In genomic region chr11:6523253-6523652, GRCh38 we compare ENCODE assay signal across 14 cellular contexts. TPM values are rescaled to one million over a fixed set of nuclear protein-coding genes. Genes with fewer than 3 reads are reported as not detected.
A peak's percentile ranks its signal among the peaks of the same experiment; 100 is the strongest.
DNase-seq lines count a peak whose midpoint lies in the region; ATAC-seq and TF ChIP-seq lines count a peak whose summit lies in the region.
"Had no signal": no experiment of that assay in that cellular context is flagged by ENCODE, and none has a peak within 500 bp of the region (broad histone marks: within the 10 kb centered on the region; RNA-seq: fewer than 3 reads in every experiment).

No MANE protein-coding gene starts in this region.

- H3K4me3 Mint-ChIP-seq in activated naive CD4-positive, alpha-beta T cell treated with anti-CD3 and anti-CD28 coated beads for 36 hours = no peak overlapping the region
- H3K4me3 Mint-ChIP-seq: activated CD4-positive, alpha-beta memory T cell treated with anti-CD3 and anti-CD28 coated beads, Interleukin-2, amount 10 ng/mL, durations not matched to agents 7 days and 5 days; naive B cell had no signal

- H3K4me1 Mint-ChIP-seq in activated naive CD4-positive, alpha-beta T cell treated with anti-CD3 and anti-CD28 coated beads for 36 hours (ENCODE audit: low read depth) = peaks cover 46% of the 10 kb centered on the region

- ATAC-seq in SK-N-SH treated with all-trans-retinoic acid at 6 μM for 48 hours (peak; percentile 91), esophagus mucosa (peak; percentile 58), HG02571 (IDR thresholded peaks at IDR 0.05; ENCODE audit: unreplicated experiment) (no peak)
- peak; percentile 82 for ATAC-seq in stimulated activated naive CD8-positive, alpha-beta T cell treated with anti-CD3 and anti-CD28 coated beads, Interleukin-15, Interleukin-2, amounts not matched to agents 100 U/mL and 50 U/mL, for 24 hours

- no peaks in the 10 kb centered on the region for H3K9me3 Mint-ChIP-seq in activated naive CD4-positive, alpha-beta T cell treated with anti-CD3 and anti-CD28 coated beads for 36 hours
- H3K9me3 Mint-ChIP-seq: activated CD4-positive, alpha-beta memory T cell treated with anti-CD3 and anti-CD28 coated beads, Interleukin-2, amount 10 ng/mL, durations not matched to agents 7 days and 5 days; naive B cell had no signal

- CTCF ChIA-PET in activated naive CD4-positive, alpha-beta T cell treated with anti-CD3 and anti-CD28 coated beads for 36 hours (lab: Charles Lee) = interaction anchor here (0.6 to 2.3 kb wide), 3 partner anchors 8 to 18 kb away, joined by 3 to 9 read pairs (median 7); no protein-coding TSS in a partner anchor

- in situ Hi-C loops in KBM-7 (cut with MboI; ENCODE audit: low pct_unique_long_range_greater_than_20kb, low sequenced_read_pairs) = no loop called here

- peak overlapping the region; percentile 48 for H3K27ac Mint-ChIP-seq in activated naive CD4-positive, alpha-beta T cell treated with anti-CD3 and anti-CD28 coated beads for 36 hours
- H3K27ac Mint-ChIP-seq: activated CD4-positive, alpha-beta memory T cell treated with anti-CD3 and anti-CD28 coated beads, Interleukin-2, amount 10 ng/mL, durations not matched to agents 7 days and 5 days; naive B cell had no signal

- H3K27me3 Mint-ChIP-seq in activated naive CD4-positive, alpha-beta T cell treated with anti-CD3 and anti-CD28 coated beads for 36 hours (ENCODE audit: low read depth) = no peaks in the 10 kb centered on the region
- H3K27me3 Mint-ChIP-seq: activated CD4-positive, alpha-beta memory T cell treated with anti-CD3 and anti-CD28 coated beads, Interleukin-2, amount 10 ng/mL, durations not matched to agents 7 days and 5 days; naive B cell had no signal

- intact Hi-C loops in activated naive CD4-positive, alpha-beta T cell treated with anti-CD3 and anti-CD28 coated beads for 36 hours (cut with micrococcal nuclease) = loop anchor here (5.0 kb wide), 2 partner anchors 146 to 201 kb away; partner anchors contain the start of gene CAVIN3

- DNase-seq in activated naive CD4-positive, alpha-beta T cell treated with anti-CD3 and anti-CD28 coated beads for 36 hours = no peak
- DNase-seq in activated naive CD4-positive, alpha-beta T cell treated with anti-CD3 and anti-CD28 coated beads, Interleukin-2, amount 50 U/mL, for 16 hours = no peak
- no peak for DNase-seq in stimulated activated naive CD8-positive, alpha-beta T cell treated with anti-CD3 and anti-CD28 coated beads, Interleukin-15, Interleukin-2, amounts not matched to agents 100 U/mL and 50 U/mL, for 24 hours
- no peak for DNase-seq in ecto neural progenitor cell (ENCODE audit: low spot score)
- no peak for DNase-seq in KBM-7
- DNase-seq: activated CD4-positive, alpha-beta memory T cell treated with anti-CD3 and anti-CD28 coated beads, Interleukin-2, amount 10 ng/mL, durations not matched to agents 7 days and 5 days; AML-193; erythroblast; naive B cell; NCI-H146; T-helper 1 cell had no signal

- peaks cover 25% of the 10 kb centered on the region for H3K36me3 Mint-ChIP-seq in activated naive CD4-positive, alpha-beta T cell treated with anti-CD3 and anti-CD28 coated beads for 36 hours (ENCODE audit: low read depth)

TF ChIP-seq in SK-N-SH treated with all-trans-retinoic acid at 6 μM for 48 hours, 23 proteins besides CTCF, POLR2A, EP300 and RAD21:
- TF ChIP-seq SNAI2 (CRISPR knock-in tag; IDR thresholded peaks at IDR 0.05) (no peak), TCF4 (CRISPR knock-in tag; IDR thresholded peaks at IDR 0.05; ENCODE audit: borderline replicate concordance) (no peak), ZNF565 (CRISPR knock-in tag; conservative IDR thresholded peaks at IDR 0.05; ENCODE audit: low read depth) (no peak), OSR1 (CRISPR knock-in tag; IDR thresholded peaks at IDR 0.05) (no peak), CSRNP3 (CRISPR knock-in tag; IDR thresholded peaks at IDR 0.05) (no peak), BACH2 (CRISPR knock-in tag; IDR thresholded peaks at IDR 0.05; ENCODE audit: borderline replicate concordance) (no peak), PPARA (CRISPR knock-in tag; IDR thresholded peaks at IDR 0.05; ENCODE audit: borderline replicate concordance) (no peak), CREB5 (CRISPR knock-in tag; IDR thresholded peaks at IDR 0.05; ENCODE audit: low read depth) (no peak), RARB (CRISPR knock-in tag; IDR thresholded peaks at IDR 0.05) (no peak), TOX (CRISPR knock-in tag; IDR thresholded peaks at IDR 0.05; ENCODE audit: borderline replicate concordance) (no peak), GLIS3 (CRISPR knock-in tag; IDR thresholded peaks at IDR 0.05) (no peak), ZFP3 (CRISPR knock-in tag; IDR thresholded peaks at IDR 0.05) (no peak), ZC3H10 (CRISPR knock-in tag; IDR thresholded peaks at IDR 0.05) (no peak), ZFP30 (CRISPR knock-in tag; IDR thresholded peaks at IDR 0.05) (no peak)
- TF ChIP-seq, protein P1, sequence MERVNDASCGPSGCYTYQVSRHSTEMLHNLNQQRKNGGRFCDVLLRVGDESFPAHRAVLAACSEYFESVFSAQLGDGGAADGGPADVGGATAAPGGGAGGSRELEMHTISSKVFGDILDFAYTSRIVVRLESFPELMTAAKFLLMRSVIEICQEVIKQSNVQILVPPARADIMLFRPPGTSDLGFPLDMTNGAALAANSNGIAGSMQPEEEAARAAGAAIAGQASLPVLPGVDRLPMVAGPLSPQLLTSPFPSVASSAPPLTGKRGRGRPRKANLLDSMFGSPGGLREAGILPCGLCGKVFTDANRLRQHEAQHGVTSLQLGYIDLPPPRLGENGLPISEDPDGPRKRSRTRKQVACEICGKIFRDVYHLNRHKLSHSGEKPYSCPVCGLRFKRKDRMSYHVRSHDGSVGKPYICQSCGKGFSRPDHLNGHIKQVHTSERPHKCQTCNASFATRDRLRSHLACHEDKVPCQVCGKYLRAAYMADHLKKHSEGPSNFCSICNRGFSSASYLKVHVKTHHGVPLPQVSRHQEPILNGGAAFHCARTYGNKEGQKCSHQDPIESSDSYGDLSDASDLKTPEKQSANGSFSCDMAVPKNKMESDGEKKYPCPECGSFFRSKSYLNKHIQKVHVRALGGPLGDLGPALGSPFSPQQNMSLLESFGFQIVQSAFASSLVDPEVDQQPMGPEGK (CRISPR knock-in tag; IDR thresholded peaks at IDR 0.05; ENCODE audit: borderline replicate concordance) = no peak

RNA-seq across cellular contexts. Expression of gene DNHD1, which starts 26.2 kb away (rescaled TPM):
- total RNA-seq in activated naive CD4-positive, alpha-beta T cell treated with anti-CD3 and anti-CD28 coated beads for 36 hours = 10 to 100 TPM; 18.2 to 19.3 TPM
- total RNA-seq in esophagus mucosa = 4.9 TPM

RNA-seq across cellular contexts. Expression of gene TIMM10B, which starts 42.0 kb away (rescaled TPM):
- total RNA-seq in activated naive CD4-positive, alpha-beta T cell treated with anti-CD3 and anti-CD28 coated beads for 36 hours = 10 to 100 TPM; 35.1 to 41.7 TPM
- 24.8 TPM for total RNA-seq in esophagus mucosa

RNA-seq across cellular contexts. Expression of gene ARFIP2, which starts 42.1 kb away (rescaled TPM):
- 10 to 100 TPM; 33.5 to 37.9 TPM for total RNA-seq in activated naive CD4-positive, alpha-beta T cell treated with anti-CD3 and anti-CD28 coated beads for 36 hours
- total RNA-seq in esophagus mucosa = 36.3 TPM

RNA-seq across cellular contexts. Expression of gene TRIM3, which starts 49.5 kb away (rescaled TPM):
- total RNA-seq in activated naive CD4-positive, alpha-beta T cell treated with anti-CD3 and anti-CD28 coated beads for 36 hours = 1 to 10 TPM; 7.7 to 9.4 TPM
- total RNA-seq in esophagus mucosa = 2.7 TPM
